Comparison of ENCODE assay signal across 9 cellular contexts in genomic region chr6:146545608-146546007, GRCh38. TPM values are rescaled to one million over a fixed set of nuclear protein-coding genes. Genes with fewer than 3 reads are reported as not detected.
DNase-seq lines count a peak whose midpoint lies in the region; ATAC-seq, FAIRE-seq and TF ChIP-seq lines count a peak whose summit lies in the region.
"Had no signal": no experiment of that assay in that cellular context is flagged by ENCODE, and none has a peak within 500 bp of the region (broad histone marks: within the 10 kb centered on the region; RNA-seq: fewer than 3 reads in every experiment).

No MANE protein-coding gene starts in this region.

- TF ChIP-seq POLR2A in GM12891 (IDR thresholded peaks at IDR 0.05; ENCODE audit: low read depth, low read length): no peak

- POLR2A ChIA-PET in A673 (lab: Charles Lee; ENCODE audit: low non-redundant PET): no interaction called here

- DNase-seq in EH (ENCODE audit: low read depth) (peak; percentile 89), RWPE2 (ENCODE audit: low spot score) (no peak), fibroblast of pulmonary artery (ENCODE audit: low read depth) (peak; percentile 57), A673 (ENCODE audit: low spot score) (no peak), GM12891 (ENCODE audit: insufficient read length, low spot score) (no peak)
- DNase-seq in activated naive CD4-positive, alpha-beta T cell treated with Interleukin-2 at 50 U/mL for 16 hours: no peak

- intact Hi-C loops in A673 (cut with micrococcal nuclease; ENCODE audit: unreplicated experiment): no loop called here

- peaks cover 26% of the 10 kb centered on the region for H3K36me3 ChIP-seq in RWPE2 (ENCODE audit: low read depth)
- no peaks in the 10 kb centered on the region for H3K36me3 ChIP-seq in rectal smooth muscle tissue (ENCODE audit: control insufficient read depth, insufficient read depth, low read length)
- H3K36me3 ChIP-seq in A673 (ENCODE audit: insufficient read depth, low read length, poor library complexity, severe bottlenecking): no peaks in the 10 kb centered on the region

- peak overlapping the region; percentile 7 for H3K9ac ChIP-seq in rectal smooth muscle tissue (ENCODE audit: low read length)

- BruUV-seq in A673 (replicated peaks; lab: Mats Ljungman, UMichigan): no TSS peak

- H3K4me1 ChIP-seq in RWPE2 (ENCODE audit: insufficient read depth, poor library complexity, severe bottlenecking) (peaks cover 18% of the 10 kb centered on the region), rectal smooth muscle tissue (ENCODE audit: control insufficient read depth, insufficient read depth, low read length) (peaks cover 13% of the 10 kb centered on the region), A673 (ENCODE audit: insufficient read depth, low read length, poor library complexity, severe bottlenecking) (no peaks in the 10 kb centered on the region)

- H3K27me3 ChIP-seq in RWPE2 (ENCODE audit: insufficient read depth, poor library complexity, severe bottlenecking) (no peaks in the 10 kb centered on the region), rectal smooth muscle tissue (ENCODE audit: control insufficient read depth, insufficient read depth, low read length) (no peaks in the 10 kb centered on the region), A673 (replicated peaks; ENCODE audit: insufficient read depth, low read depth, low read length, poor library complexity) (no peaks in the 10 kb centered on the region)

- FAIRE-seq in GM12891 (lab: Jason Lieb, UNC): no peak

- H3K27ac ChIP-seq in RWPE2 (ENCODE audit: poor library complexity, severe bottlenecking) (peak overlapping the region; percentile 95), rectal smooth muscle tissue (ENCODE audit: low read depth, low read length) (peak overlapping the region; percentile 93), A673 (ENCODE audit: low read depth, low read length, poor library complexity, severe bottlenecking) (no peak overlapping the region)

- ATAC-seq in RWPE2 (ENCODE audit: low read depth) (no peak), GM18511 (IDR thresholded peaks at IDR 0.05; ENCODE audit: unreplicated experiment) (no peak)

- CTCF ChIA-PET in A673 (lab: Charles Lee): no interaction called here

- H3K9me3 ChIP-seq in RWPE2 (ENCODE audit: severe bottlenecking) (no peaks in the 10 kb centered on the region), A673 (ENCODE audit: low read depth, low read length, poor library complexity, severe bottlenecking) (no peaks in the 10 kb centered on the region)

- TF ChIP-seq CTCF in RWPE2 (IDR thresholded peaks at IDR 0.05; ENCODE audit: poor library complexity, severe bottlenecking) (no peak), fibroblast of pulmonary artery (IDR thresholded peaks at IDR 0.05; ENCODE audit: low read length, missing control alignments) (no peak), A673 (conservative IDR thresholded peaks at IDR 0.05; ENCODE audit: low read depth, low read length) (no peak)

- H3K4me3 ChIP-seq in RWPE2 (ENCODE audit: severe bottlenecking) (peak overlapping the region; percentile 70), fibroblast of pulmonary artery (replicated peaks; ENCODE audit: low read depth, low read length) (peak overlapping the region; percentile 86), rectal smooth muscle tissue (ENCODE audit: low read length) (peak overlapping the region; percentile 90), A673 (ENCODE audit: low read depth, low read length, poor library complexity, severe bottlenecking) (no peak overlapping the region)

TF ChIP-seq in GM12891, 5 proteins besides CTCF, POLR2A, EP300 and RAD21:
- TF ChIP-seq POU2F2 (IDR thresholded peaks at IDR 0.05; ENCODE audit: low read depth, low read length) (no peak), TAF1 (IDR thresholded peaks at IDR 0.05; ENCODE audit: low read depth, low read length) (no peak), PAX5 (IDR thresholded peaks at IDR 0.05; ENCODE audit: insufficient read depth, low read length, severe bottlenecking) (no peak), SPI1 (IDR thresholded peaks at IDR 0.05; ENCODE audit: low read depth, low read length) (no peak), POLR2AphosphoS5 (IDR thresholded peaks at IDR 0.05; ENCODE audit: low read depth, low read length) (no peak)

RNA-seq across cellular contexts. Expression of gene RAB32, which starts 2.0 kb away (rescaled TPM):
- 2.0 and 2.6 TPM in 2 replicates for total RNA-seq in A673 (2021)
- not detected for polyA plus RNA-seq in GM12891 (2012; ENCODE audit: low read depth, missing spikeins)

RNA-seq across cellular contexts. Expression of gene ADGB, which starts 53.2 kb away (rescaled TPM):
- not detected in 2 replicates for total RNA-seq in A673 (2021)
- not detected for polyA plus RNA-seq in GM12891 (2012; ENCODE audit: low read depth, missing spikeins)
- total RNA-seq: lung microvascular endothelial cell had no signal

Comparison
In these comparisons a context has a peak if more than half of its experiments do, and no peak if none do; other contexts are left out.
1. DNase-seq: peak in EH (single experiment) and fibroblast of pulmonary artery (single experiment); none in RWPE2 (single experiment), activated naive CD4-positive, alpha-beta T cell treated with Interleukin-2 at 50 U/mL for 16 hours (single experiment), A673 (single experiment) and GM12891 (single experiment).